ENCODE assay signal across 16 cellular contexts in the genomic region with DNA sequence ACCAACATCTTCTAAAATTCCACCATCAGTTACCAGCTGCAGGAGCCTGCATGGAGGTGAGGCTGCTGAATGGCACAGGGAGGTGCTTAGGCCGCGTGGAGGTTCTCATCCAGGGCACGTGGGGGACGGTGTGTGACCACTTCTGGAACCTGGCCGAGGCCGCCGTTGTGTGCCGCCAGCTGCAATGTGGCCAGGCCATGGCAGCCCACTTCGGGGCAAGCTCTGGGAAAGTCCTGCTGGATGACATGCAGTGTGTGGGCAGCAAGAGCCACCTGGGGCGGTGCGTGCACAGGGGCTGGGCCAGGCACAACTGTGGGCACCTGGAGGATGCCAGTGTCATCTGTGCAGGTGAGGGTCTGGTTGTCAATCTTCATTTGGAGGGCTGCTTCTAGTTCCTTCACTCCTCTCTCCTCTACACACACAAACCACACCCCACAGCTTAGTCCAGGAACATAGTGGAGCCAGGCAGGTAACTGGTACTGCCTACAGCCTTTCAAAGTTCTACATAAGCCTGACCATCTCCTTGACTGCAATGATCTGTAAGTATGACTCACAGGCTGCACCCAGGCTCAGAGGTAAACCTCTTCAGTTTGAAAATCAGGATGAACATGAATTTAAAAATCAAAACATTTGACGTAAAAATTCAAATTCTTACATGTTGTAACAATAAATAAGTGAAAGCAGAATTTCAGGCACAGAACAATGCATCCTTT.
DNase-seq lines count a peak whose midpoint lies in the region; ATAC-seq and TF ChIP-seq lines count a peak whose summit lies in the region.
"Had no signal": no experiment of that assay in that cellular context is flagged by ENCODE, and none has a peak within 500 bp of the region (broad histone marks: within the 10 kb centered on the region; RNA-seq: fewer than 3 reads in every experiment).

No MANE protein-coding gene starts in this region.

- 83 to 93% methylated on average over 12 of the region's 12 CpGs for WGBS in aorta, 2 donors

- no peaks in the 10 kb centered on the region for H3K27me3 ChIP-seq in aorta (ENCODE audit: control insufficient read depth in 1 of 2, insufficient read depth in 2 of 2, low read length in 1 of 2)
- H3K27me3 ChIP-seq in CD4-positive, alpha-beta T cell (ENCODE audit: control insufficient read depth, insufficient read depth, low read length), result peaks cover 8% of the 10 kb centered on the region
- H3K27me3 ChIP-seq: BLaER1 had no signal

- no peak overlapping the region for H3K4me3 ChIP-seq in epithelial cell of esophagus (ENCODE audit: low read length)
- no peak overlapping the region for H3K4me3 ChIP-seq in aorta (ENCODE audit: low read length in 2 of 2)
- H3K4me3 ChIP-seq: BLaER1 had no signal

- ATAC-seq in aorta (ENCODE audit: low FRiP score), result peak; percentile 19
- ATAC-seq in CD4-positive, alpha-beta T cell (ENCODE audit: poor library complexity), result no peak
- no peak for ATAC-seq in HG03039 (IDR thresholded peaks at IDR 0.05; ENCODE audit: unreplicated experiment)
- ATAC-seq in GM18502 (IDR thresholded peaks at IDR 0.05; ENCODE audit: poor library complexity, unreplicated experiment), result no peak
- ATAC-seq: HCT116 had no signal

- POLR2A ChIA-PET in CD4-positive, alpha-beta T cell (lab: Charles Lee), result no interaction called here

- H3K36me3 Mint-ChIP-seq in CD4-positive, alpha-beta T cell (ENCODE audit: low read depth), result no peaks in the 10 kb centered on the region
- H3K36me3 Mint-ChIP-seq: CD14-positive monocyte; CD8-positive, alpha-beta memory T cell had no signal

- H3K9me3 Mint-ChIP-seq in CD4-positive, alpha-beta T cell, result no peaks in the 10 kb centered on the region

- no peaks in the 10 kb centered on the region for H3K4me1 Mint-ChIP-seq in CD4-positive, alpha-beta T cell (ENCODE audit: low read depth)
- H3K4me1 Mint-ChIP-seq: CD14-positive monocyte; CD8-positive, alpha-beta memory T cell had no signal

- H3K4me1 ChIP-seq in aorta (ENCODE audit: control insufficient read depth in 1 of 2, insufficient read depth in 2 of 2, low read length in 2 of 2), result no peaks in the 10 kb centered on the region
- H3K4me1 ChIP-seq: BLaER1, Caco-2 had no signal

- H3K27me3 Mint-ChIP-seq in CD4-positive, alpha-beta T cell, result peaks cover 51% of the 10 kb centered on the region

- H3K27ac Mint-ChIP-seq in CD4-positive, alpha-beta T cell, result no peak overlapping the region
- H3K27ac Mint-ChIP-seq: CD8-positive, alpha-beta memory T cell had no signal

- peaks cover 2% of the 10 kb centered on the region for H3K9me3 ChIP-seq in aorta (ENCODE audit: control insufficient read depth, low read length)
- peaks cover 2% of the 10 kb centered on the region for H3K9me3 ChIP-seq in CD4-positive, alpha-beta T cell (ENCODE audit: control insufficient read depth, low read length)
- H3K9me3 ChIP-seq: Caco-2 had no signal

- H3K36me3 ChIP-seq in aorta (ENCODE audit: control insufficient read depth in 1 of 2, insufficient read depth in 2 of 2, low read length in 1 of 2), result no peaks in the 10 kb centered on the region
- H3K36me3 ChIP-seq: BLaER1 had no signal

- no peak overlapping the region for H3K4me3 Mint-ChIP-seq in CD4-positive, alpha-beta T cell
- H3K4me3 Mint-ChIP-seq: CD14-positive monocyte; CD8-positive, alpha-beta memory T cell had no signal

- peak; percentile 7 for DNase-seq in HPDE6-E6E7 (ENCODE audit: extremely low spot score)
- peak; percentile 39 for DNase-seq in epithelial cell of esophagus (ENCODE audit: low read depth)
- peak; percentile 36 for DNase-seq in islet precursor cell
- no peak for DNase-seq in aorta
- no peak for DNase-seq in CD4-positive, alpha-beta T cell
- DNase-seq: 8988T; Caco-2; CD8-positive, alpha-beta memory T cell; GDM1; GOT3; H7 had no signal

- intact Hi-C loops in aorta (cut with DNase I), result no loop called here
- intact Hi-C loops in CD4-positive, alpha-beta T cell (cut with DNase I, micrococcal nuclease), result no loop called here

- no peak overlapping the region for H3K27ac ChIP-seq in aorta (ENCODE audit: low read depth in 1 of 2, low read length in 2 of 2)
- no peak overlapping the region for H3K27ac ChIP-seq in CD4-positive, alpha-beta T cell (ENCODE audit: low read depth, low read length)
- H3K27ac ChIP-seq: BLaER1 had no signal

- CTCF ChIA-PET in CD4-positive, alpha-beta T cell (lab: Charles Lee), result no interaction called here

- no peak for TF ChIP-seq CTCF in epithelial cell of esophagus (IDR thresholded peaks at IDR 0.05; ENCODE audit: insufficient read depth, low read depth, low read length, missing control alignments)
- no peak for TF ChIP-seq CTCF in CD4-positive, alpha-beta T cell (IDR thresholded peaks at IDR 0.05)

Comparison
In these comparisons a context has a peak if more than half of its experiments do, and no peak if none do; other contexts are left out.
1. DNase-seq: peak in HPDE6-E6E7 (single experiment), epithelial cell of esophagus (single experiment) and islet precursor cell (single experiment); none in aorta (0 of 2) and CD4-positive, alpha-beta T cell (0 of 10).